ENCODE assay signal across 19 cellular contexts in genomic region chr5:127430627-127431026, GRCh38.
DNase-seq lines count a peak whose midpoint lies in the region; ATAC-seq, FAIRE-seq and TF ChIP-seq lines count a peak whose summit lies in the region.
"Had no signal": no experiment of that assay in that cellular context is flagged by ENCODE, and none has a peak within 500 bp of the region (broad histone marks: within the 10 kb centered on the region; RNA-seq: fewer than 3 reads in every experiment).

No MANE protein-coding gene starts in this region.

- peaks cover 6% of the 10 kb centered on the region; the same call in 1 of the 2 replicates for H3K9me2 ChIP-seq in GM23338 (ENCODE audit: insufficient read depth)

- H3K9ac ChIP-seq in K562 (ENCODE audit: insufficient read depth in 1 of 2, low read depth in 2 of 2, low read length in 2 of 2) = no peak overlapping the region
- H3K9ac ChIP-seq in colonic mucosa (ENCODE audit: low read depth in 2 of 2, low read length in 2 of 2) = no peak overlapping the region
- H3K9ac ChIP-seq: BLaER1, GM23248 had no signal

- H3K4me2 ChIP-seq in GM23338 (no peak overlapping the region), K562 (ENCODE audit: insufficient read depth, low read length) (no peak overlapping the region)
- H3K4me2 ChIP-seq: BLaER1 had no signal

- no peaks in the 10 kb centered on the region for H3K36me3 Mint-ChIP-seq in GM23338 (ENCODE audit: low read depth)
- no peaks in the 10 kb centered on the region for H3K36me3 Mint-ChIP-seq in progenitor cell of endocrine pancreas (ENCODE audit: insufficient read depth)
- H3K36me3 Mint-ChIP-seq: CD14-positive monocyte; CD4-positive, alpha-beta memory T cell had no signal

- H3K36me3 ChIP-seq in GM23338 (ENCODE audit: insufficient read depth) = no peaks in the 10 kb centered on the region
- H3K36me3 ChIP-seq in K562 (ENCODE audit: control insufficient read depth, insufficient read depth, low read length) = no peaks in the 10 kb centered on the region
- H3K36me3 ChIP-seq in colonic mucosa = no peaks in the 10 kb centered on the region
- H3K36me3 ChIP-seq: BLaER1 had no signal

- no TSS peak for BruUV-seq in K562 (replicated peaks; lab: Mats Ljungman, UMichigan)

- H3K4me3 ChIP-seq in GM23338 = no peak overlapping the region
- no peak overlapping the region for H3K4me3 ChIP-seq in K562
- H3K4me3 ChIP-seq in colonic mucosa = no peak overlapping the region
- H3K4me3 ChIP-seq: BLaER1, GM23248 had no signal

- H3K4me1 Mint-ChIP-seq in GM23338 (peaks cover 4% of the 10 kb centered on the region; the same call in 1 of the 3 replicates), progenitor cell of endocrine pancreas (ENCODE audit: low read depth) (peaks cover 62% of the 10 kb centered on the region)
- H3K4me1 Mint-ChIP-seq: CD4-positive, alpha-beta memory T cell had no signal

- H3F3A ChIP-seq in GM23338 (replicated peaks; ENCODE audit: low read depth) = no peaks in the 10 kb centered on the region

- H3K4me3 Mint-ChIP-seq in GM23338 = no peak overlapping the region
- no peak overlapping the region for H3K4me3 Mint-ChIP-seq in progenitor cell of endocrine pancreas (ENCODE audit: low read depth)
- H3K4me3 Mint-ChIP-seq: CD14-positive monocyte; CD4-positive, alpha-beta memory T cell had no signal

- H3K9me1 ChIP-seq in K562 (ENCODE audit: control insufficient read depth, insufficient read depth, low read length) = peaks cover 3% of the 10 kb centered on the region

- no peaks in the 10 kb centered on the region for H3K27me3 ChIP-seq in GM23338 (ENCODE audit: insufficient read depth)
- peaks cover 0 to 10% of the 10 kb centered on the region in 2 experiments; a peak in 1 of 5 replicates for H3K27me3 ChIP-seq in K562 (ENCODE audit: control insufficient read depth in 2 of 2, insufficient read depth in 2 of 2, low read length in 2 of 2)
- H3K27me3 ChIP-seq in colonic mucosa = no peaks in the 10 kb centered on the region
- H3K27me3 ChIP-seq: BLaER1 had no signal

- TF ChIP-seq RAD21 in K562 (CRISPR knock-in tag; conservative IDR thresholded peaks at IDR 0.05 in 1 of 2, IDR thresholded peaks at IDR 0.05 in 1 of 2) = no peak

- H3K4me1 ChIP-seq in GM23338 (ENCODE audit: insufficient read depth) (no peaks in the 10 kb centered on the region), K562 (replicated peaks in 1 of 2; ENCODE audit: control insufficient read depth in 2 of 2, insufficient read depth in 2 of 2, low read length in 2 of 2) (no peaks in the 10 kb centered on the region), colonic mucosa (no peaks in the 10 kb centered on the region)
- H3K4me1 ChIP-seq: BLaER1 had no signal

- H4K20me1 ChIP-seq in GM23338 (replicated peaks; ENCODE audit: insufficient read depth) (no peaks in the 10 kb centered on the region), K562 (replicated peaks; ENCODE audit: control insufficient read depth, insufficient read depth, low read length) (no peaks in the 10 kb centered on the region)
- H4K20me1 ChIP-seq: BLaER1 had no signal

- H3K79me2 ChIP-seq in GM23338 (replicated peaks; ENCODE audit: insufficient read depth) (no peaks in the 10 kb centered on the region), K562 (ENCODE audit: control insufficient read depth, insufficient read depth, low read length) (no peaks in the 10 kb centered on the region)

- CTCF ChIA-PET in K562 (lab: Yijun Ruan, JAX; ENCODE audit: low intra/inter-chr PET ratio) = no interaction called here

- ATAC-seq in GM23338 (no peak), K562 (no peak), HG03175 (IDR thresholded peaks at IDR 0.05; ENCODE audit: unreplicated experiment) (no peak)

- intact Hi-C loops in K562 (cut with micrococcal nuclease) = no loop called here
- intact Hi-C loops in colonic mucosa (cut with DNase I) = no loop called here

- TF ChIP-seq EP300 in K562 (IDR thresholded peaks at IDR 0.05; ENCODE audit: low read length) = no peak

- no peak for TF ChIP-seq CTCF in GM23338 (conservative IDR thresholded peaks at IDR 0.05; ENCODE audit: low read depth in 2 of 2)
- no peak for TF ChIP-seq CTCF in K562 (IDR thresholded peaks at IDR 0.05 in 2 of 3, conservative IDR thresholded peaks at IDR 0.05 in 1 of 3; ENCODE audit: insufficient read depth in 2 of 3, low read depth in 1 of 3, low read length in 3 of 3)
- no peak for TF ChIP-seq CTCF in progenitor cell of endocrine pancreas (IDR thresholded peaks at IDR 0.05; ENCODE audit: unreplicated experiment)
- TF ChIP-seq CTCF in colonic mucosa (IDR thresholded peaks at IDR 0.05) = no peak

- no peak for FAIRE-seq in K562 (lab: Jason Lieb, UNC)
- FAIRE-seq: GM12892, GM18507, H54 had no signal

- H2AFZ ChIP-seq in GM23338 (no peak overlapping the region), K562 (ENCODE audit: low read depth, low read length) (no peak overlapping the region)
- H2AFZ ChIP-seq: GM23248 had no signal

- no peaks in the 10 kb centered on the region for H3K9me3 Mint-ChIP-seq in GM23338
- H3K9me3 Mint-ChIP-seq in progenitor cell of endocrine pancreas (ENCODE audit: low read depth) = no peaks in the 10 kb centered on the region
- H3K9me3 Mint-ChIP-seq: CD14-positive monocyte; CD4-positive, alpha-beta memory T cell had no signal

- DNase-seq in DMS53 (lab: John Stamatoyannopoulos, UW) (peak; percentile 8), DMS53 treated with DMSO at 0.1 percent for 48 hours (lab: John Stamatoyannopoulos, UW; ENCODE audit: unreplicated experiment) (no peak), GM23338 (ENCODE audit: low spot score) (no peak), K562 (ENCODE audit: extremely low read depth in 1 of 4, low spot score in 3 of 4) (no peak), progenitor cell of endocrine pancreas (ENCODE audit: low spot score, unreplicated experiment) (no peak), HK-2 (ENCODE audit: unreplicated experiment) (no peak), colonic mucosa (no peak)
- DNase-seq: CD4-positive, alpha-beta memory T cell; GDM1; GM23248; HCEC 1CT; KBM-7 had no signal

- 0 out of 2 replicates have a peak overlapping the region, but pooled peaks have one; percentile 58 for H3K27ac ChIP-seq in GM23338 (ENCODE audit: low read depth)
- no peak overlapping the region for H3K27ac ChIP-seq in K562 (ENCODE audit: extremely low read depth, low read depth, low read length)
- no peak overlapping the region for H3K27ac ChIP-seq in colonic mucosa
- H3K27ac ChIP-seq: 22Rv1, BLaER1, GM23248 had no signal

- POLR2A ChIA-PET in K562 (lab: Yijun Ruan, JAX) = no interaction called here

- H3K27ac Mint-ChIP-seq in GM23338 (no peak overlapping the region), progenitor cell of endocrine pancreas (peak overlapping the region; percentile 25)
- H3K27ac Mint-ChIP-seq: CD14-positive monocyte; CD4-positive, alpha-beta memory T cell had no signal

- TF ChIP-seq POLR2A in K562 (conservative IDR thresholded peaks at IDR 0.05) = no peak

- in situ Hi-C loops in K562 (cut with MboI) = no loop called here

- H3K27me3 Mint-ChIP-seq in GM23338 (ENCODE audit: insufficient read depth, low read depth, poor library complexity) (peaks cover 4% of the 10 kb centered on the region), progenitor cell of endocrine pancreas (no peaks in the 10 kb centered on the region)

- no peaks in the 10 kb centered on the region for H3K9me3 ChIP-seq in K562 (replicated peaks; ENCODE audit: control insufficient read depth, insufficient read depth, low read depth, low read length)
- H3K9me3 ChIP-seq in colonic mucosa = no peaks in the 10 kb centered on the region
- H3K9me3 ChIP-seq: BLaER1 had no signal

TF ChIP-seq in K562, 482 proteins besides CTCF, POLR2A, EP300 and RAD21:
- TF ChIP-seq ZNF77 (CRISPR knock-in tag; IDR thresholded peaks at IDR 0.05) (no peak), MAFG (tag; conservative IDR thresholded peaks at IDR 0.05) (peak; percentile 51), C11orf30 (IDR thresholded peaks at IDR 0.05; ENCODE audit: low read depth) (peak; percentile 54; the same call in 1 of the 2 replicates), ZNF316 (IDR thresholded peaks at IDR 0.05) (peak; percentile 52), ELF4 (CRISPR knock-in tag; IDR thresholded peaks at IDR 0.05) (no peak)
